Comparison of ENCODE assay signal across 16 cellular contexts in the genomic region with DNA sequence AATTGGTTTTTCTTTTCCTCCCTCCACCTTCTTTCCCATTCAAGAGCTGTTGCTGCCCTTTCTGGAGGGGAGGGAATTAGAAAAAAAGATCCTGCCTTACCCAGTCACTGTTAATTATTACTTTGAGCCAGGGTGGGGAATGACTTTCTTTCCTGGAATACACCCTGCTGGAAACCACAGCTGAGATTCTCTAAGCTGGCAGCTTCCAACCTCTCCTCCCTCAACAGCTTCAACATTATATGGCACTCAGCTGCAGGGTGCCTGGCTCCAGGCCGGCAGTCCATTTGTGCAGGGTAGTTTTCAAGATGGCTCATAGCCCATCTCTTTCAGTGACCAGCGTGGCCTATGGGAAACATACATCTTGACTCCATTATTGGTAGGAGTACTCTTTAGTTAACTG.
DNase-seq lines count a peak whose midpoint lies in the region; ATAC-seq and TF ChIP-seq lines count a peak whose summit lies in the region.
"Had no signal": no experiment of that assay in that cellular context is flagged by ENCODE, and none has a peak within 500 bp of the region (broad histone marks: within the 10 kb centered on the region; RNA-seq: fewer than 3 reads in every experiment).

No MANE protein-coding gene starts in this region.

- no peak for DNase-seq in activated naive CD8-positive, alpha-beta T cell treated with anti-CD3 and anti-CD28 coated beads, Interleukin-2, amount 50 U/mL, for 24 hours
- no peak for DNase-seq in activated naive CD8-positive, alpha-beta T cell treated with anti-CD3 and anti-CD28 coated beads for 36 hours
- DNase-seq in astrocyte of the spinal cord (ENCODE audit: low read depth, low spot score) (peak; percentile 54), left colon (no peak), Caco-2 (no peak), iPS-NIHi7 (ENCODE audit: extremely low spot score) (no peak), ecto neural progenitor cell (ENCODE audit: low spot score) (no peak)
- DNase-seq in stimulated activated CD4-positive, alpha-beta T cell treated with anti-CD3 and anti-CD28 coated beads, Interleukin-4, amount 100 ng/mL, for 1 hour: no peak
- DNase-seq: CD8-positive, alpha-beta memory T cell; NCI-H1436; NCI-H2227 treated with DMSO at 0.1 percent for 48 hours; NCI-H526; PC-9 had no signal

- H3K9me3 ChIP-seq in Caco-2: no peaks in the 10 kb centered on the region
- H3K9me3 ChIP-seq: HAP-1 had no signal

- H3K4me3 Mint-ChIP-seq in activated naive CD8-positive, alpha-beta T cell treated with anti-CD3 and anti-CD28 coated beads, Interleukin-2, amount 50 U/mL, for 24 hours: no peak overlapping the region
- H3K4me3 Mint-ChIP-seq in activated naive CD8-positive, alpha-beta T cell treated with anti-CD3 and anti-CD28 coated beads for 36 hours: no peak overlapping the region
- H3K4me3 Mint-ChIP-seq in Caco-2 (ENCODE audit: unreplicated experiment): no peak overlapping the region
- H3K4me3 Mint-ChIP-seq: CD8-positive, alpha-beta memory T cell; IgD-negative memory B cell had no signal

- POLR2A ChIA-PET in Caco-2 (lab: Charles Lee): interaction anchor here (0.6 kb wide), 1 partner anchor 640 kb away, joined by 3 read pairs; no protein-coding TSS in a partner anchor

- H3K27me3 Mint-ChIP-seq in activated naive CD8-positive, alpha-beta T cell treated with anti-CD3 and anti-CD28 coated beads, Interleukin-2, amount 50 U/mL, for 24 hours: no peaks in the 10 kb centered on the region
- H3K27me3 Mint-ChIP-seq in activated naive CD8-positive, alpha-beta T cell treated with anti-CD3 and anti-CD28 coated beads for 36 hours: no peaks in the 10 kb centered on the region
- no peaks in the 10 kb centered on the region for H3K27me3 Mint-ChIP-seq in Caco-2 (ENCODE audit: insufficient read depth, unreplicated experiment)
- H3K27me3 Mint-ChIP-seq: CD8-positive, alpha-beta memory T cell; IgD-negative memory B cell had no signal

- H3K27ac Mint-ChIP-seq in activated naive CD8-positive, alpha-beta T cell treated with anti-CD3 and anti-CD28 coated beads, Interleukin-2, amount 50 U/mL, for 24 hours: peak overlapping the region; percentile 45
- no peak overlapping the region for H3K27ac Mint-ChIP-seq in activated naive CD8-positive, alpha-beta T cell treated with anti-CD3 and anti-CD28 coated beads for 36 hours
- H3K27ac Mint-ChIP-seq in Caco-2 (ENCODE audit: unreplicated experiment): no peak overlapping the region
- H3K27ac Mint-ChIP-seq: IgD-negative memory B cell had no signal

- in situ Hi-C loops in astrocyte of the spinal cord (cut with HindIII; ENCODE audit: low sequenced_read_pairs): no loop called here

- ATAC-seq in activated naive CD8-positive, alpha-beta T cell treated with anti-CD3 and anti-CD28 coated beads, Interleukin-2, amount 50 U/mL, for 24 hours: no peak
- peak; percentile 78 for ATAC-seq in left colon

- TF ChIP-seq CTCF in astrocyte of the spinal cord (IDR thresholded peaks at IDR 0.05; ENCODE audit: low read depth, low read length): no peak
- TF ChIP-seq CTCF in Caco-2 (IDR thresholded peaks at IDR 0.05; ENCODE audit: insufficient read depth in 1 of 2, low read depth in 1 of 2, low read length in 1 of 2, severe bottlenecking in 1 of 2, unreplicated experiment in 1 of 2): no peak

- no TSS peak for BruUV-seq in Caco-2 (replicated peaks; lab: Mats Ljungman, UMichigan)

- H3K36me3 ChIP-seq in Caco-2 (ENCODE audit: control insufficient read depth, insufficient read depth, low read length): peaks cover under 1% of the 10 kb centered on the region; the same call in 1 of the 2 replicates

- intact Hi-C loops in left colon (cut with DNase I, micrococcal nuclease): no loop called here
- intact Hi-C loops in Caco-2 (cut with micrococcal nuclease; ENCODE audit: unreplicated experiment): no loop called here

- no peak overlapping the region for H3K4me3 ChIP-seq in astrocyte of the spinal cord (ENCODE audit: low read depth, low read length)
- no peak overlapping the region for H3K4me3 ChIP-seq in Caco-2 (ENCODE audit: low read depth, low read length)
- H3K4me3 ChIP-seq: BLaER1, HAP-1, PC-9 had no signal

- H3K36me3 Mint-ChIP-seq in activated naive CD8-positive, alpha-beta T cell treated with anti-CD3 and anti-CD28 coated beads, Interleukin-2, amount 50 U/mL, for 24 hours (ENCODE audit: low read depth): peaks cover 81% of the 10 kb centered on the region
- peaks cover 80% of the 10 kb centered on the region for H3K36me3 Mint-ChIP-seq in activated naive CD8-positive, alpha-beta T cell treated with anti-CD3 and anti-CD28 coated beads for 36 hours
- peaks cover 82% of the 10 kb centered on the region for H3K36me3 Mint-ChIP-seq in Caco-2 (ENCODE audit: insufficient read depth, unreplicated experiment)

- peaks cover 10% of the 10 kb centered on the region; the same call in 1 of the 2 replicates for H3K4me1 ChIP-seq in Caco-2
- H3K4me1 ChIP-seq: HAP-1 had no signal

- peaks cover 32% of the 10 kb centered on the region for H3K9me3 Mint-ChIP-seq in activated naive CD8-positive, alpha-beta T cell treated with anti-CD3 and anti-CD28 coated beads, Interleukin-2, amount 50 U/mL, for 24 hours
- peaks cover 22% of the 10 kb centered on the region for H3K9me3 Mint-ChIP-seq in activated naive CD8-positive, alpha-beta T cell treated with anti-CD3 and anti-CD28 coated beads for 36 hours
- H3K9me3 Mint-ChIP-seq in Caco-2 (ENCODE audit: unreplicated experiment): peaks cover 15% of the 10 kb centered on the region
- H3K9me3 Mint-ChIP-seq: CD8-positive, alpha-beta memory T cell had no signal

- H3K4me1 Mint-ChIP-seq in activated naive CD8-positive, alpha-beta T cell treated with anti-CD3 and anti-CD28 coated beads, Interleukin-2, amount 50 U/mL, for 24 hours: peaks cover 21% of the 10 kb centered on the region
- H3K4me1 Mint-ChIP-seq in activated naive CD8-positive, alpha-beta T cell treated with anti-CD3 and anti-CD28 coated beads for 36 hours: peaks cover 6% of the 10 kb centered on the region
- H3K4me1 Mint-ChIP-seq in Caco-2 (ENCODE audit: low read depth, unreplicated experiment): peaks cover 9% of the 10 kb centered on the region

- CTCF ChIA-PET in Caco-2 (lab: Charles Lee): no interaction called here

- no peaks in the 10 kb centered on the region for H3K27me3 ChIP-seq in Caco-2 (replicated peaks; ENCODE audit: control insufficient read depth, insufficient read depth, low read length)
- H3K27me3 ChIP-seq: BLaER1 had no signal
